ENCODE assay signal across 1 cellular context in genomic region chr3:180912304-180913226, GRCh38.
A peak's percentile ranks its signal among the peaks of the same experiment; 100 is the strongest.
TF ChIP-seq lines count a peak whose summit lies in the region.

FXR1 (plus strand) TSS chr3:180912670; CDS start chr3:180912686, 16 bp downstream.

TF ChIP-seq in K562, 482 proteins besides CTCF, POLR2A, EP300 and RAD21 (continued from another document and continues in another):
- TF ChIP-seq ARID4B (CRISPR knock-in tag; IDR thresholded peaks at IDR 0.05) (peak; percentile 59), FOXK2 (conservative IDR thresholded peaks at IDR 0.05 in 1 of 2, IDR thresholded peaks at IDR 0.05 in 1 of 2; ENCODE audit: low read depth in 2 of 2) (0 out of 4 replicates have a peak, but pooled peaks of 1 of the 2 experiments have one; percentile 21), ZNF589 (CRISPR knock-in tag; IDR thresholded peaks at IDR 0.05; ENCODE audit: low read depth) (no peak), ARID1B (IDR thresholded peaks at IDR 0.05) (no peak), ZNF740 (CRISPR knock-in tag; IDR thresholded peaks at IDR 0.05) (peak; percentile 82), ZNF740 (tag; IDR thresholded peaks at IDR 0.05) (peak in 1 of 2 experiments; percentile 66; a peak in 1 of 4 replicates), C11orf30 (IDR thresholded peaks at IDR 0.05; ENCODE audit: low read depth) (peak; percentile 70), SUPT5H (IDR thresholded peaks at IDR 0.05) (peak; percentile 97), PHB (CRISPR knock-in tag; IDR thresholded peaks at IDR 0.05) (no peak), ZNF707 (CRISPR knock-in tag; conservative IDR thresholded peaks at IDR 0.05) (no peak), TCFL5 (CRISPR knock-in tag; conservative IDR thresholded peaks at IDR 0.05) (no peak), NR2C1 (IDR thresholded peaks at IDR 0.05) (peak; percentile 38; the same call in 1 of the 2 replicates), NR2C1 (tag; IDR thresholded peaks at IDR 0.05) (no peak), MNT (conservative IDR thresholded peaks at IDR 0.05) (peak; percentile 33; a peak in 3 of 4 replicates), CEBPZ (IDR thresholded peaks at IDR 0.05; ENCODE audit: borderline replicate concordance, low read depth, low read length) (no peak), CCNT2 (IDR thresholded peaks at IDR 0.05; ENCODE audit: borderline replicate concordance, extremely low read depth, insufficient read length, low read depth, low read length) (peak; percentile 24), ZHX1 (conservative IDR thresholded peaks at IDR 0.05; ENCODE audit: low read length) (no peak), MAX (CRISPR knock-in tag; IDR thresholded peaks at IDR 0.05) (0 out of 2 replicates have a peak, but pooled peaks have one; percentile 39), ZBTB5 (IDR thresholded peaks at IDR 0.05) (no peak), ZFX (CRISPR knock-in tag; IDR thresholded peaks at IDR 0.05) (peak; percentile 73), CREM (IDR thresholded peaks at IDR 0.05; ENCODE audit: low read depth) (peak; percentile 43; the same call in 1 of the 2 replicates), HNRNPL (IDR thresholded peaks at IDR 0.05; ENCODE audit: low read depth, low read length) (0 out of 2 replicates have a peak, but pooled peaks have one; percentile 63), E2F6 (IDR thresholded peaks at IDR 0.05; ENCODE audit: borderline replicate concordance in 1 of 2, extremely low read depth in 1 of 2, insufficient read depth in 1 of 2, insufficient read length in 1 of 2, low read depth in 1 of 2, low read length in 1 of 2, poor library complexity in 1 of 2, severe bottlenecking in 1 of 2) (peak in 1 of 2 experiments; percentile 7), RREB1 (CRISPR knock-in tag; IDR thresholded peaks at IDR 0.05) (no peak), MAZ (CRISPR knock-in tag; conservative IDR thresholded peaks at IDR 0.05 in 1 of 2, IDR thresholded peaks at IDR 0.05 in 1 of 2) (peak; percentile 26 to 50; a peak in 2 of 4 replicates), YY1 (IDR thresholded peaks at IDR 0.05; ENCODE audit: borderline replicate concordance in 1 of 3, control insufficient read depth in 1 of 3, extremely low read depth in 1 of 3, insufficient read depth in 3 of 3, insufficient read length in 1 of 3, insufficient replicate concordance in 2 of 3, low read depth in 1 of 3, low read length in 2 of 3) (peak; percentile 79 to 98 (median 92))
